20 cellular contexts compared by ENCODE assay signal in genomic region chr3:59802045-59802444, GRCh38.
DNase-seq lines count a peak whose midpoint lies in the region; ATAC-seq, FAIRE-seq and TF ChIP-seq lines count a peak whose summit lies in the region.
"Had no signal": no experiment of that assay in that cellular context is flagged by ENCODE, and none has a peak within 500 bp of the region (broad histone marks: within the 10 kb centered on the region; RNA-seq: fewer than 3 reads in every experiment).

No MANE protein-coding gene starts in this region.

- DNase-seq in NCI-H82 treated with DMSO at 0.1 percent for 48 hours (lab: John Stamatoyannopoulos, UW; ENCODE audit: unreplicated experiment): peak; percentile 71
- DNase-seq in kidney tubule cell (ENCODE audit: low spot score): peak; percentile 21
- no peak for DNase-seq in coronary artery (ENCODE audit: low spot score)
- DNase-seq in occipital lobe (lab: John Stamatoyannopoulos, UW): no peak
- DNase-seq in SW 1271 (lab: John Stamatoyannopoulos, UW): no peak
- DNase-seq: CD4-positive, CD25-positive, alpha-beta regulatory T cell; COR-L47; DMS 273 treated with DMSO at 0.1 percent for 48 hours; DMS79 treated with DMSO at 0.1 percent for 48 hours; Karpas-422; NCI-H1436 treated with DMSO at 0.1 percent for 48 hours; NCI-H1930; NCI-H510A treated with DMSO at 0.1 percent for 48 hours; NCI-H774; PC-3; Right ventricle myocardium superior had no signal

- H3K36me3 ChIP-seq in HUES6 (ENCODE audit: control insufficient read depth, insufficient read depth, low read length): no peaks in the 10 kb centered on the region

- H3K9me3 ChIP-seq in HUES6 (ENCODE audit: control insufficient read depth, insufficient read depth, low read depth, low read length): no peaks in the 10 kb centered on the region

- FAIRE-seq in G401.6 (lab: Jason Lieb, UNC): peak; percentile 97
- FAIRE-seq: GM12891 had no signal

- ATAC-seq in GM19452 (IDR thresholded peaks at IDR 0.05; ENCODE audit: unreplicated experiment): no peak
- ATAC-seq: PC-3 had no signal

- H3K4me3 ChIP-seq in HUES6 (ENCODE audit: low read depth, low read length) (no peak overlapping the region), coronary artery (no peak overlapping the region)

- H3K4me1 ChIP-seq in HUES6 (ENCODE audit: control insufficient read depth, insufficient read depth, low read length): peaks cover 32% of the 10 kb centered on the region

- TF ChIP-seq CTCF in coronary artery (IDR thresholded peaks at IDR 0.05): no peak

- H3K27ac ChIP-seq in HUES6 (ENCODE audit: low read depth, low read length) (peak overlapping the region; percentile 88; the same call in 1 of the 2 replicates), coronary artery (no peak overlapping the region)

- H3K9ac ChIP-seq in HUES6 (ENCODE audit: low read length): peak overlapping the region; percentile 73

- no peaks in the 10 kb centered on the region for H3K27me3 ChIP-seq in HUES6 (ENCODE audit: control insufficient read depth, insufficient read depth, low read length)

Comparison
In these comparisons a context has a peak if more than half of its experiments do, and no peak if none do; other contexts are left out.
1. DNase-seq: peak in NCI-H82 treated with DMSO at 0.1 percent for 48 hours (single experiment) and kidney tubule cell (single experiment); none in coronary artery (single experiment), occipital lobe (single experiment) and SW 1271 (0 of 2).